Comparison of ENCODE assay signal across 17 cellular contexts in genomic region chr6:106413016-106413415, GRCh38. TPM values are rescaled to one million over a fixed set of nuclear protein-coding genes. Genes with fewer than 3 reads are reported as not detected.
A peak's percentile ranks its signal among the peaks of the same experiment; 100 is the strongest.
DNase-seq lines count a peak whose midpoint lies in the region; ATAC-seq and TF ChIP-seq lines count a peak whose summit lies in the region.
"Had no signal": no experiment of that assay in that cellular context is flagged by ENCODE, and none has a peak within 500 bp of the region (broad histone marks: within the 10 kb centered on the region; RNA-seq: fewer than 3 reads in every experiment).

No MANE protein-coding gene starts in this region.

- POLR2A ChIA-PET in SK-N-SH (lab: Yijun Ruan, JAX), result no interaction called here

- TF ChIP-seq EP300 in SK-N-SH (IDR thresholded peaks at IDR 0.05; ENCODE audit: borderline replicate concordance in 1 of 2, low read depth in 1 of 2, low read length in 1 of 2), result no peak

- DNase-seq in HPDE6-E6E7 (ENCODE audit: extremely low spot score) (peak; percentile 11), mammary epithelial cell (no peak), ureter (ENCODE audit: low spot score) (peak; percentile 58), SK-N-SH (no peak), left colon (no peak), NCI-H524 (lab: John Stamatoyannopoulos, UW) (no peak), MV-4-11 (lab: John Stamatoyannopoulos, UW) (no peak)
- DNase-seq: ACHN; BE2C; C1 segment of cervical spinal cord; Caco-2; CD4-positive, alpha-beta T cell; GM23248; HCEC 1CT; IMR-90 had no signal

- peaks cover 9% of the 10 kb centered on the region for H3K4me1 ChIP-seq in mammary epithelial cell (ENCODE audit: insufficient read depth, low read length)
- peaks cover 0 to 7% of the 10 kb centered on the region in 2 experiments; a peak in 1 of 4 replicates for H3K4me1 ChIP-seq in SK-N-SH (ENCODE audit: control insufficient read depth in 1 of 2, insufficient read depth in 2 of 2, low read depth in 1 of 2, low read length in 1 of 2)
- H3K4me1 ChIP-seq: BE2C had no signal

- H3K4me2 ChIP-seq in mammary epithelial cell (ENCODE audit: insufficient read depth, low read depth, low read length) (peak overlapping the region; percentile 30), SK-N-SH (no peak overlapping the region)

- intact Hi-C loops in mammary epithelial cell (cut with micrococcal nuclease) (no loop called here), left colon (cut with DNase I, micrococcal nuclease) (no loop called here)

- H3K27ac ChIP-seq in mammary epithelial cell (ENCODE audit: insufficient read depth, low read depth, low read length) (no peak overlapping the region), SK-N-SH (ENCODE audit: low read depth in 2 of 2, low read length in 1 of 2) (no peak overlapping the region)
- H3K27ac ChIP-seq: GM23248, HL-60 had no signal

- H3K79me2 ChIP-seq in mammary epithelial cell (ENCODE audit: insufficient read depth, low read length) (peaks cover 23% of the 10 kb centered on the region), SK-N-SH (ENCODE audit: insufficient read depth) (no peaks in the 10 kb centered on the region)

- H4K20me1 ChIP-seq in mammary epithelial cell (ENCODE audit: insufficient read depth, low read length) (no peaks in the 10 kb centered on the region), SK-N-SH (ENCODE audit: insufficient read depth) (no peaks in the 10 kb centered on the region)

- dilution Hi-C loops in mammary epithelial cell (cut with HindIII; ENCODE audit: low sequenced_read_pairs), result no loop called here

- no peaks in the 10 kb centered on the region for H3F3A ChIP-seq in SK-N-SH (replicated peaks; ENCODE audit: insufficient read depth)

- H3K9me2 ChIP-seq in SK-N-SH, result no peaks in the 10 kb centered on the region

- CTCF ChIA-PET in mammary epithelial cell (lab: Charles Lee; ENCODE audit: low non-redundant PET), result no interaction called here
- CTCF ChIA-PET in SK-N-SH (lab: Yijun Ruan, JAX), result interaction anchor here (1.1 kb wide), 1 partner anchor 52 kb away, joined by 3 read pairs; the partner anchor contains the start of gene CRYBG1

- H3K4me3 ChIP-seq in mammary epithelial cell (replicated peaks in 1 of 3; ENCODE audit: insufficient read depth in 1 of 3, low read depth in 2 of 3, low read length in 3 of 3) (no peak overlapping the region), SK-N-SH (ENCODE audit: low read depth in 2 of 2, low read length in 1 of 2) (no peak overlapping the region)
- H3K4me3 ChIP-seq: GM23248 had no signal

- no peaks in the 10 kb centered on the region for H3K36me3 ChIP-seq in mammary epithelial cell (ENCODE audit: insufficient read depth, low read length)
- no peaks in the 10 kb centered on the region for H3K36me3 ChIP-seq in SK-N-SH (replicated peaks in 1 of 2; ENCODE audit: control insufficient read depth in 1 of 2, insufficient read depth in 2 of 2, low read length in 1 of 2)
- H3K36me3 ChIP-seq: BE2C had no signal

- no peak for TF ChIP-seq RAD21 in SK-N-SH (IDR thresholded peaks at IDR 0.05; ENCODE audit: low read length)

- no peak overlapping the region for H2AFZ ChIP-seq in mammary epithelial cell (ENCODE audit: low read depth, low read length)
- H2AFZ ChIP-seq in SK-N-SH (ENCODE audit: low read depth), result no peak overlapping the region
- H2AFZ ChIP-seq: GM23248 had no signal

- H3K27me3 ChIP-seq in mammary epithelial cell (ENCODE audit: insufficient read depth, low read length) (no peaks in the 10 kb centered on the region), SK-N-SH (ENCODE audit: insufficient read depth) (peaks cover 15% of the 10 kb centered on the region; the same call in 1 of the 2 replicates)

- in situ Hi-C loops in mammary epithelial cell (cut with MboI; ENCODE audit: low sequenced_read_pairs in 2 of 2), result no loop called here

- BruUV-seq in mammary epithelial cell (replicated peaks; lab: Mats Ljungman, UMichigan), result no TSS peak

- ATAC-seq in esophagus mucosa (peak; percentile 80), left colon (no peak)

- H3K9ac ChIP-seq in mammary epithelial cell (ENCODE audit: insufficient read depth, low read length) (no peak overlapping the region), SK-N-SH (no peak overlapping the region)
- H3K9ac ChIP-seq: GM23248 had no signal

- H3K9me3 ChIP-seq in mammary epithelial cell (replicated peaks; ENCODE audit: insufficient read depth, low read length), result no peaks in the 10 kb centered on the region
- no peaks in the 10 kb centered on the region for H3K9me3 ChIP-seq in SK-N-SH
- H3K9me3 ChIP-seq: BE2C, Caco-2 had no signal

- no peak for TF ChIP-seq CTCF in mammary epithelial cell (conservative IDR thresholded peaks at IDR 0.05 in 1 of 2, IDR thresholded peaks at IDR 0.05 in 1 of 2; ENCODE audit: extremely low read depth in 1 of 2, insufficient read depth in 1 of 2, low read depth in 1 of 2, low read length in 2 of 2)
- TF ChIP-seq CTCF in SK-N-SH (IDR thresholded peaks at IDR 0.05), result no peak

TF ChIP-seq in SK-N-SH, 30 proteins besides CTCF, POLR2A, EP300 and RAD21:
- TF ChIP-seq POLR2AphosphoS5 (IDR thresholded peaks at IDR 0.05; ENCODE audit: low read depth, low read length) (no peak), TCF12 (IDR thresholded peaks at IDR 0.05) (no peak), FOSL2 (IDR thresholded peaks at IDR 0.05; ENCODE audit: borderline replicate concordance, low read depth) (no peak), RCOR1 (IDR thresholded peaks at IDR 0.05; ENCODE audit: low read length) (no peak), MAX (IDR thresholded peaks at IDR 0.05; ENCODE audit: low read depth) (no peak), JUND (IDR thresholded peaks at IDR 0.05) (no peak), ELF1 (IDR thresholded peaks at IDR 0.05) (no peak), YY1 (IDR thresholded peaks at IDR 0.05; ENCODE audit: low read depth) (no peak), MXI1 (IDR thresholded peaks at IDR 0.05; ENCODE audit: low read depth, low read length) (no peak), USF2 (IDR thresholded peaks at IDR 0.05; ENCODE audit: borderline replicate concordance, low read depth, low read length) (no peak), IRF3 (IDR thresholded peaks at IDR 0.05; ENCODE audit: low read depth, low read length) (no peak), GABPA (IDR thresholded peaks at IDR 0.05; ENCODE audit: low read depth) (no peak), FOXJ3 (CRISPR knock-in tag; IDR thresholded peaks at IDR 0.05) (no peak), FOXM1 (IDR thresholded peaks at IDR 0.05; ENCODE audit: low read depth) (no peak), GATA2 (CRISPR knock-in tag; IDR thresholded peaks at IDR 0.05) (no peak), EZH2phosphoT487 (IDR thresholded peaks at IDR 0.05; ENCODE audit: borderline replicate concordance, low read depth) (no peak)

RNA-seq across cellular contexts. Expression of gene CRYBG1, which starts 52.5 kb away (rescaled TPM):
- total RNA-seq in mammary epithelial cell, result 10 to 100 TPM; 78.5 to 92.9 TPM
- 28.3 TPM for polyA plus RNA-seq in mammary epithelial cell
- polyA minus RNA-seq in mammary epithelial cell, result 102 TPM
- 124 TPM for total RNA-seq in esophagus mucosa
- total RNA-seq in ureter, result 107 TPM
- polyA plus RNA-seq in SK-N-SH (2012; rRNA removed), result 13.8 and 14.9 TPM in 2 replicates
- polyA plus RNA-seq in SK-N-SH (2012; cell fraction: cytosol; rRNA removed), result 16.2 and 16.7 TPM in 2 replicates
- polyA plus RNA-seq in SK-N-SH (2012; cell fraction: nucleus; rRNA removed), result 24.5 and 36.9 TPM in 2 replicates
- 10 to 100 TPM; 73.7 to 77.5 TPM for total RNA-seq in left colon

Comparison
In these comparisons a context has a peak if more than half of its experiments do, and no peak if none do; other contexts are left out.
1. DNase-seq: peak in HPDE6-E6E7 (single experiment) and ureter (single experiment); none in mammary epithelial cell (single experiment), SK-N-SH (single experiment), left colon (0 of 2), NCI-H524 (0 of 2) and MV-4-11 (single experiment).